ENCODE assay signal across 30 cellular contexts in genomic region chr10:130929422-130930325, GRCh38.
DNase-seq lines count a peak whose midpoint lies in the region; ATAC-seq and TF ChIP-seq lines count a peak whose summit lies in the region.
"Had no signal": no experiment of that assay in that cellular context is flagged by ENCODE, and none has a peak within 500 bp of the region (broad histone marks: within the 10 kb centered on the region; RNA-seq: fewer than 3 reads in every experiment).

No MANE protein-coding gene starts in this region.

- CTCF ChIA-PET in activated CD8-positive, alpha-beta memory T cell treated with anti-CD3 and anti-CD28 coated beads, Interleukin-2, amount 10 ng/mL, durations not matched to agents 7 days and 5 days (lab: Charles Lee), result no interaction called here
- CTCF ChIA-PET in mammary epithelial cell (lab: Charles Lee; ENCODE audit: low non-redundant PET), result no interaction called here

- H3K4me3 Mint-ChIP-seq in activated CD8-positive, alpha-beta memory T cell treated with anti-CD3 and anti-CD28 coated beads, Interleukin-2, amount 10 ng/mL, durations not matched to agents 7 days and 5 days, result no peak overlapping the region
- H3K4me3 Mint-ChIP-seq in type B pancreatic cell, result peak overlapping the region; percentile 72
- H3K4me3 Mint-ChIP-seq: nephron had no signal

- no peaks in the 10 kb centered on the region for H3K27me3 Mint-ChIP-seq in activated CD8-positive, alpha-beta memory T cell treated with anti-CD3 and anti-CD28 coated beads, Interleukin-2, amount 10 ng/mL, durations not matched to agents 7 days and 5 days
- peaks cover 9% of the 10 kb centered on the region for H3K27me3 Mint-ChIP-seq in type B pancreatic cell

- no peak overlapping the region for H3K9ac ChIP-seq in mammary epithelial cell (ENCODE audit: insufficient read depth, low read length)
- H3K9ac ChIP-seq: parathyroid adenoma had no signal

- no peak overlapping the region for H3K4me2 ChIP-seq in mammary epithelial cell (ENCODE audit: insufficient read depth, low read depth, low read length)

- H3K36me3 ChIP-seq in mammary epithelial cell (ENCODE audit: insufficient read depth, low read length), result no peaks in the 10 kb centered on the region
- H3K36me3 ChIP-seq: lower lobe of right lung, upper lobe of left lung, WERI-Rb-1 had no signal

- BruUV-seq in mammary epithelial cell (replicated peaks; lab: Mats Ljungman, UMichigan), result no TSS peak

- H3K9me3 ChIP-seq in mammary epithelial cell (replicated peaks; ENCODE audit: insufficient read depth, low read length), result peaks cover 50% of the 10 kb centered on the region
- H3K9me3 ChIP-seq: lower lobe of right lung, upper lobe of left lung had no signal

- in situ Hi-C loops in mammary epithelial cell (cut with MboI; ENCODE audit: low sequenced_read_pairs in 2 of 2), result no loop called here

- no peak overlapping the region for H2AFZ ChIP-seq in mammary epithelial cell (ENCODE audit: low read depth, low read length)
- H2AFZ ChIP-seq: parathyroid adenoma had no signal

- H3K27ac ChIP-seq in mammary epithelial cell (ENCODE audit: insufficient read depth, low read depth, low read length), result no peak overlapping the region
- H3K27ac ChIP-seq: lower lobe of right lung, parathyroid adenoma, upper lobe of left lung, WERI-Rb-1 had no signal

- no peaks in the 10 kb centered on the region for H3K79me2 ChIP-seq in mammary epithelial cell (ENCODE audit: insufficient read depth, low read length)
- H3K79me2 ChIP-seq: parathyroid adenoma had no signal

- peak; percentile 32 for DNase-seq in activated CD8-positive, alpha-beta memory T cell treated with anti-CD3 and anti-CD28 coated beads for 24 hours
- no peak for DNase-seq in activated CD8-positive, alpha-beta memory T cell treated with anti-CD3 and anti-CD28 coated beads, Interleukin-2, amount 10 ng/mL, durations not matched to agents 7 days and 5 days
- DNase-seq in HT-29 (ENCODE audit: low spot score) (peak; percentile 7), ecto neural progenitor cell (ENCODE audit: low spot score) (peak; percentile 33), type B pancreatic cell (ENCODE audit: extremely low spot score, unreplicated experiment) (no peak), DMS 273 (lab: John Stamatoyannopoulos, UW; ENCODE audit: unreplicated experiment) (no peak), mammary epithelial cell (no peak)
- DNase-seq in stimulated activated CD8-positive, alpha-beta memory T cell treated with anti-CD3 and anti-CD28 coated beads, Interleukin-4, amount 100 ng/mL, for 48 hours, result no peak
- DNase-seq: activated CD4-positive, alpha-beta T cell treated with anti-CD3 and anti-CD28 coated beads for 48 hours; activated naive CD4-positive, alpha-beta T cell treated with Interleukin-2 at 50 U/mL for 16 hours; activated T-cell treated with anti-CD3 and anti-CD28 coated beads, Interleukin-2, amount 50 U/mL, for 48 hours; amniotic stem cell; C1 segment of cervical spinal cord; Caco-2; effector memory CD4-positive, alpha-beta T cell; erythroblast; HCEC 1CT; KG1; lower lobe of right lung; MM.1S; NCI-H1694; NCI-H82; OCI-M1; Right ventricle myocardium superior; stimulated activated CD4-positive, alpha-beta T cell treated with anti-CD3 and anti-CD28 coated beads, Interleukin-2, amount 100 ng/mL, for 24 hours; WERI-Rb-1 had no signal

- H4K20me1 ChIP-seq in mammary epithelial cell (ENCODE audit: insufficient read depth, low read length), result no peaks in the 10 kb centered on the region

- TF ChIP-seq CTCF in type B pancreatic cell (conservative IDR thresholded peaks at IDR 0.05) (no peak), mammary epithelial cell (conservative IDR thresholded peaks at IDR 0.05 in 1 of 2, IDR thresholded peaks at IDR 0.05 in 1 of 2; ENCODE audit: extremely low read depth in 1 of 2, insufficient read depth in 1 of 2, low read depth in 1 of 2, low read length in 2 of 2) (no peak)

- no peaks in the 10 kb centered on the region for H3K36me3 Mint-ChIP-seq in activated CD8-positive, alpha-beta memory T cell treated with anti-CD3 and anti-CD28 coated beads, Interleukin-2, amount 10 ng/mL, durations not matched to agents 7 days and 5 days
- H3K36me3 Mint-ChIP-seq in type B pancreatic cell, result no peaks in the 10 kb centered on the region

- no peaks in the 10 kb centered on the region for H3K4me1 Mint-ChIP-seq in activated CD8-positive, alpha-beta memory T cell treated with anti-CD3 and anti-CD28 coated beads, Interleukin-2, amount 10 ng/mL, durations not matched to agents 7 days and 5 days
- peaks cover 11% of the 10 kb centered on the region for H3K4me1 Mint-ChIP-seq in type B pancreatic cell (ENCODE audit: unreplicated experiment)

- no peaks in the 10 kb centered on the region for H3K9me3 Mint-ChIP-seq in activated CD8-positive, alpha-beta memory T cell treated with anti-CD3 and anti-CD28 coated beads, Interleukin-2, amount 10 ng/mL, durations not matched to agents 7 days and 5 days (ENCODE audit: low read depth)
- no peaks in the 10 kb centered on the region for H3K9me3 Mint-ChIP-seq in type B pancreatic cell

- ATAC-seq in activated CD8-positive, alpha-beta memory T cell treated with anti-CD3 and anti-CD28 coated beads, Interleukin-2, amount 10 ng/mL, durations not matched to agents 7 days and 5 days, result no peak
- ATAC-seq: GM12878, lower lobe of right lung had no signal

- no peak overlapping the region for H3K27ac Mint-ChIP-seq in activated CD8-positive, alpha-beta memory T cell treated with anti-CD3 and anti-CD28 coated beads, Interleukin-2, amount 10 ng/mL, durations not matched to agents 7 days and 5 days
- peak overlapping the region; percentile 89 for H3K27ac Mint-ChIP-seq in type B pancreatic cell
- H3K27ac Mint-ChIP-seq: nephron had no signal

- no peaks in the 10 kb centered on the region for H3K4me1 ChIP-seq in mammary epithelial cell (ENCODE audit: insufficient read depth, low read length)
- H3K4me1 ChIP-seq: Caco-2, lower lobe of right lung, parathyroid adenoma, upper lobe of left lung had no signal

- intact Hi-C loops in mammary epithelial cell (cut with micrococcal nuclease), result no loop called here

- 7% methylated on average over 5 of the region's 17 CpGs for WGBS in mammary epithelial cell (ENCODE audit: low coverage, missing lambda C conversion rate)

- no peaks in the 10 kb centered on the region for H3K27me3 ChIP-seq in mammary epithelial cell (ENCODE audit: insufficient read depth, low read length)
- H3K27me3 ChIP-seq: upper lobe of left lung had no signal

- dilution Hi-C loops in mammary epithelial cell (cut with HindIII; ENCODE audit: low sequenced_read_pairs), result no loop called here

- no peak overlapping the region for H3K4me3 ChIP-seq in mammary epithelial cell (replicated peaks in 1 of 3; ENCODE audit: insufficient read depth in 1 of 3, low read depth in 2 of 3, low read length in 3 of 3)
- H3K4me3 ChIP-seq: GM12878, lower lobe of right lung, upper lobe of left lung had no signal

Comparison
In these comparisons a context has a peak if more than half of its experiments do, and no peak if none do; other contexts are left out.
1. DNase-seq: peak in activated CD8-positive, alpha-beta memory T cell treated with anti-CD3 and anti-CD28 coated beads for 24 hours (single experiment), HT-29 (single experiment) and ecto neural progenitor cell (single experiment); none in activated CD8-positive, alpha-beta memory T cell treated with anti-CD3 and anti-CD28 coated beads, Interleukin-2, amount 10 ng/mL, durations not matched to agents 7 days and 5 days (single experiment), type B pancreatic cell (single experiment), DMS 273 (single experiment), stimulated activated CD8-positive, alpha-beta memory T cell treated with anti-CD3 and anti-CD28 coated beads, Interleukin-4, amount 100 ng/mL, for 48 hours (single experiment) and mammary epithelial cell (single experiment).